ENCODE assay signal across 9 cellular contexts in genomic region chr7:514651-515598, GRCh38. TPM values are rescaled to one million over a fixed set of nuclear protein-coding genes. Genes with fewer than 3 reads are reported as not detected.
A peak's percentile ranks its signal among the peaks of the same experiment; 100 is the strongest.
DNase-seq lines count a peak whose midpoint lies in the region; ATAC-seq lines count a peak whose summit lies in the region.
"Had no signal": no experiment of that assay in that cellular context is flagged by ENCODE, and none has a peak within 500 bp of the region (broad histone marks: within the 10 kb centered on the region; RNA-seq: fewer than 3 reads in every experiment).

No MANE protein-coding gene starts in this region.

- ATAC-seq in HG03571 (IDR thresholded peaks at IDR 0.05; ENCODE audit: unreplicated experiment) (no peak), GM18873 (IDR thresholded peaks at IDR 0.05; ENCODE audit: low FRiP score, unreplicated experiment) (no peak), HG02938 (IDR thresholded peaks at IDR 0.05; ENCODE audit: unreplicated experiment) (no peak)

- peaks cover 82% of the 10 kb centered on the region for H3K27me3 ChIP-seq in BLaER1
- H3K27me3 ChIP-seq in Karpas-422 (ENCODE audit: low read length) = no peaks in the 10 kb centered on the region
- no peaks in the 10 kb centered on the region for H3K27me3 ChIP-seq in muscle layer of duodenum (ENCODE audit: low read depth, low read length)

- H4K20me1 ChIP-seq in BLaER1 (peaks cover 49% of the 10 kb centered on the region), Karpas-422 (ENCODE audit: insufficient read depth, low read depth, low read length) (peaks cover 3% of the 10 kb centered on the region; the same call in 1 of the 2 replicates)

- H3K4me1 ChIP-seq in BLaER1 (peaks cover 51% of the 10 kb centered on the region), Karpas-422 (ENCODE audit: low read length) (peaks cover 8% of the 10 kb centered on the region), muscle layer of duodenum (ENCODE audit: control insufficient read depth in 1 of 2, insufficient read depth in 2 of 2, low read length in 2 of 2) (peaks cover 0 to 36% of the 10 kb centered on the region in 2 donors)

- H3K9me3 ChIP-seq in BLaER1 (no peaks in the 10 kb centered on the region), Karpas-422 (ENCODE audit: low read length) (no peaks in the 10 kb centered on the region), muscle layer of duodenum (ENCODE audit: control insufficient read depth in 1 of 2, low read length in 2 of 2) (no peaks in the 10 kb centered on the region)

- H3K4me2 ChIP-seq in BLaER1 (peak overlapping the region; percentile 58), Karpas-422 (ENCODE audit: low read depth, low read length, poor library complexity, severe bottlenecking) (no peak overlapping the region)

- no peak overlapping the region for H3K27ac ChIP-seq in BLaER1
- H3K27ac ChIP-seq in Karpas-422 (ENCODE audit: low read length) = no peak overlapping the region
- H3K27ac ChIP-seq in cingulate gyrus (ENCODE audit: low read depth, low read length) = peak overlapping the region; percentile 26
- H3K27ac ChIP-seq in muscle layer of duodenum (ENCODE audit: low read length) = peak overlapping the region; percentile 51

- DNase-seq in Karpas-422 = peak; percentile 76
- DNase-seq in AG20443 (ENCODE audit: low spot score) = no peak
- DNase-seq: cerebellar nuclear complex had no signal

- H3K9me2 ChIP-seq in Karpas-422 (replicated peaks; ENCODE audit: insufficient read depth, low read length) = no peaks in the 10 kb centered on the region

- H3K9ac ChIP-seq in BLaER1 (no peak overlapping the region), Karpas-422 (ENCODE audit: low read length) (no peak overlapping the region)

- no peak overlapping the region for H2AFZ ChIP-seq in Karpas-422 (ENCODE audit: low read length)

- H3K79me2 ChIP-seq in Karpas-422 (ENCODE audit: low read length) = no peaks in the 10 kb centered on the region

- H3K36me3 ChIP-seq in BLaER1 (no peaks in the 10 kb centered on the region), Karpas-422 (ENCODE audit: insufficient read depth, low read length) (no peaks in the 10 kb centered on the region), muscle layer of duodenum (ENCODE audit: control insufficient read depth in 1 of 2, insufficient read depth in 2 of 2, low read length in 2 of 2) (peaks cover 0 to 11% of the 10 kb centered on the region in 2 donors)

- H3K4me3 ChIP-seq in BLaER1 (no peak overlapping the region), Karpas-422 (ENCODE audit: low read length) (no peak overlapping the region), muscle layer of duodenum (ENCODE audit: low read depth in 1 of 2, low read length in 2 of 2) (no peak overlapping the region)

RNA-seq across cellular contexts. Expression of gene PDGFA, which starts 4.7 kb away (rescaled TPM):
- total RNA-seq in Karpas-422 (2014; rRNA removed; shearing (Covaris generic); ENCODE audit: low replicate concordance) = 0.54 and 0.56 TPM in 2 replicates

Comparison
In these comparisons a context has a peak if more than half of its experiments do, and no peak if none do; other contexts are left out.
1. H3K27ac ChIP-seq: peak in cingulate gyrus (single experiment) and muscle layer of duodenum (single experiment); none in BLaER1 (single experiment) and Karpas-422 (single experiment).